ENCODE assay signal across 1 cellular context in genomic region chr11:20008870-20009644, GRCh38.
TF ChIP-seq lines count a peak whose summit lies in the region.

No MANE protein-coding gene starts in this region.

TF ChIP-seq in HepG2, 621 proteins besides CTCF, POLR2A, EP300 and RAD21 (continued from another document):
- TF ChIP-seq ZNF646 (CRISPR knock-in tag; IDR thresholded peaks at IDR 0.05) (no peak), GABPB1 (CRISPR knock-in tag; IDR thresholded peaks at IDR 0.05) (no peak), ZNF281 (CRISPR knock-in tag; IDR thresholded peaks at IDR 0.05; ENCODE audit: borderline replicate concordance) (no peak), LCORL (IDR thresholded peaks at IDR 0.05) (no peak), LCORL (CRISPR knock-in tag; IDR thresholded peaks at IDR 0.05) (peak; percentile 25; the same call in 1 of the 2 replicates), KDM4B (CRISPR knock-in tag; IDR thresholded peaks at IDR 0.05) (no peak), NFE2L2 (IDR thresholded peaks at IDR 0.05; ENCODE audit: low read length) (no peak), ARID5B (CRISPR knock-in tag; IDR thresholded peaks at IDR 0.05) (peak; percentile 32; the same call in 1 of the 2 replicates), ZNF33A (CRISPR knock-in tag; IDR thresholded peaks at IDR 0.05; ENCODE audit: borderline replicate concordance) (no peak), ARNTL (CRISPR knock-in tag; IDR thresholded peaks at IDR 0.05) (peak; percentile 73; the same call in 1 of the 2 replicates), RBAK (CRISPR knock-in tag; IDR thresholded peaks at IDR 0.05) (peak; percentile 91), NR1H2 (CRISPR knock-in tag; IDR thresholded peaks at IDR 0.05; ENCODE audit: borderline replicate concordance, low read depth) (no peak), EZH2 (conservative IDR thresholded peaks at IDR 0.05; ENCODE audit: low read depth, low read length) (no peak), GATAD2A (CRISPR knock-in tag; IDR thresholded peaks at IDR 0.05) (peak; percentile 20; the same call in 1 of the 2 replicates), E2F5 (CRISPR knock-in tag; conservative IDR thresholded peaks at IDR 0.05) (no peak), FOXA1 (IDR thresholded peaks at IDR 0.05) (no peak), FOXA1 (CRISPR knock-in tag; IDR thresholded peaks at IDR 0.05) (no peak), ZC3H4 (CRISPR knock-in tag; IDR thresholded peaks at IDR 0.05; ENCODE audit: borderline replicate concordance) (no peak), MEIS2 (CRISPR knock-in tag; IDR thresholded peaks at IDR 0.05) (no peak), FUBP1 (CRISPR knock-in tag; IDR thresholded peaks at IDR 0.05; ENCODE audit: borderline replicate concordance) (no peak), ZNF607 (CRISPR knock-in tag; IDR thresholded peaks at IDR 0.05; ENCODE audit: borderline replicate concordance) (no peak), NKX3-1 (CRISPR knock-in tag; IDR thresholded peaks at IDR 0.05) (no peak), TCF7L2 (IDR thresholded peaks at IDR 0.05; ENCODE audit: low read depth, low read length) (no peak), FOSL1 (CRISPR knock-in tag; IDR thresholded peaks at IDR 0.05; ENCODE audit: borderline replicate concordance) (no peak), ZSCAN9 (CRISPR knock-in tag; IDR thresholded peaks at IDR 0.05; ENCODE audit: borderline replicate concordance) (no peak), SRF (IDR thresholded peaks at IDR 0.05; ENCODE audit: low read depth, low read length) (no peak), RFXAP (CRISPR knock-in tag; IDR thresholded peaks at IDR 0.05; ENCODE audit: borderline replicate concordance) (no peak), MAF1 (CRISPR knock-in tag; IDR thresholded peaks at IDR 0.05; ENCODE audit: borderline replicate concordance) (no peak), CREM (IDR thresholded peaks at IDR 0.05) (no peak), CREM (CRISPR knock-in tag; IDR thresholded peaks at IDR 0.05) (no peak), SP4 (CRISPR knock-in tag; IDR thresholded peaks at IDR 0.05) (no peak), NFATC3 (CRISPR knock-in tag; IDR thresholded peaks at IDR 0.05) (no peak), ZIK1 (CRISPR knock-in tag; IDR thresholded peaks at IDR 0.05; ENCODE audit: borderline replicate concordance, low read depth) (no peak), ZSCAN5A (CRISPR knock-in tag; IDR thresholded peaks at IDR 0.05; ENCODE audit: borderline replicate concordance) (no peak), HOXD1 (CRISPR knock-in tag; IDR thresholded peaks at IDR 0.05) (no peak), ZNF317 (CRISPR knock-in tag; IDR thresholded peaks at IDR 0.05) (no peak), YEATS2 (CRISPR knock-in tag; IDR thresholded peaks at IDR 0.05; ENCODE audit: borderline replicate concordance) (no peak), ZNF350 (CRISPR knock-in tag; IDR thresholded peaks at IDR 0.05; ENCODE audit: borderline replicate concordance, low read depth) (no peak), POLR2AphosphoS5 (IDR thresholded peaks at IDR 0.05; ENCODE audit: low read depth, low read length) (no peak), U2AF2 (IDR thresholded peaks at IDR 0.05; ENCODE audit: low read depth, low read length) (no peak), ZNF235 (CRISPR knock-in tag; IDR thresholded peaks at IDR 0.05; ENCODE audit: borderline replicate concordance) (no peak), RORA (CRISPR knock-in tag; IDR thresholded peaks at IDR 0.05) (no peak), ZMYM4 (CRISPR knock-in tag; IDR thresholded peaks at IDR 0.05) (peak; percentile 31; the same call in 1 of the 2 replicates), JARID2 (CRISPR knock-in tag; IDR thresholded peaks at IDR 0.05; ENCODE audit: insufficient replicate concordance) (no peak), SOX6 (IDR thresholded peaks at IDR 0.05) (no peak), SOX6 (CRISPR knock-in tag; IDR thresholded peaks at IDR 0.05) (0 out of 2 replicates have a peak, but pooled peaks have one; percentile 10), NCOA2 (CRISPR knock-in tag; IDR thresholded peaks at IDR 0.05) (no peak), TFAP4 (IDR thresholded peaks at IDR 0.05; ENCODE audit: borderline replicate concordance, low read depth) (no peak), ZNF605 (CRISPR knock-in tag; IDR thresholded peaks at IDR 0.05) (no peak), BCL6 (CRISPR knock-in tag; IDR thresholded peaks at IDR 0.05) (peak; percentile 34; the same call in 1 of the 2 replicates), SNRNP70 (IDR thresholded peaks at IDR 0.05; ENCODE audit: low read depth, low read length) (no peak), STAG1 (CRISPR knock-in tag; IDR thresholded peaks at IDR 0.05) (no peak)
